Comparison of ENCODE assay signal across 29 cellular contexts in genomic region chr4:95049838-95050237, GRCh38.
DNase-seq lines count a peak whose midpoint lies in the region; ATAC-seq, FAIRE-seq and TF ChIP-seq lines count a peak whose summit lies in the region.
"Had no signal": no experiment of that assay in that cellular context is flagged by ENCODE, and none has a peak within 500 bp of the region (broad histone marks: within the 10 kb centered on the region; RNA-seq: fewer than 3 reads in every experiment).

No MANE protein-coding gene starts in this region.

- TF ChIP-seq CTCF in A549 (IDR thresholded peaks at IDR 0.05) (no peak), HEK293 (tag by site-specific recombination; IDR thresholded peaks at IDR 0.05) (no peak), choroid plexus epithelial cell (conservative IDR thresholded peaks at IDR 0.05; ENCODE audit: low read depth, low read length) (no peak)

- H3K36me3 ChIP-seq in HEK293 (ENCODE audit: control insufficient read depth in 2 of 2, insufficient read depth in 1 of 2, low read length in 2 of 2): no peaks in the 10 kb centered on the region
- H3K36me3 ChIP-seq: esophagus muscularis mucosa, heart left ventricle, right lobe of liver, suprapubic skin had no signal

- no peak for DNase-seq in A549 (ENCODE audit: low read depth in 1 of 2, low spot score in 1 of 2)
- DNase-seq in choroid plexus epithelial cell (ENCODE audit: low read depth): peak; percentile 46
- DNase-seq in medulla oblongata (ENCODE audit: extremely low spot score): peak; percentile 70
- DNase-seq in COLO829 (ENCODE audit: low spot score): no peak
- DNase-seq: ACHN; activated CD4-positive, alpha-beta T cell treated with anti-CD3 and anti-CD28 coated beads, Interleukin-2, amount 50 U/mL, for 4 hours; activated CD8-positive, alpha-beta memory T cell treated with anti-CD3 and anti-CD28 coated beads, Interleukin-2, amount 50 U/mL, for 48 hours; CD4-positive, alpha-beta T cell; DMS79; effector memory CD4-positive, alpha-beta T cell; H9; heart left ventricle; immature natural killer cell; Kasumi-1; NCI-H1105 treated with DMSO at 0.1 percent for 48 hours; NCI-H524; right lobe of liver; RPMI8226; T-helper 9 cell had no signal

- H3K4me1 ChIP-seq in A549 (peaks cover 74% of the 10 kb centered on the region), HEK293 (ENCODE audit: control insufficient read depth, insufficient read depth, low read length) (peaks cover 11% of the 10 kb centered on the region)
- H3K4me1 ChIP-seq: right lobe of liver, suprapubic skin had no signal

- H3K9me3 ChIP-seq in A549: no peaks in the 10 kb centered on the region
- H3K9me3 ChIP-seq in HEK293 (ENCODE audit: control insufficient read depth, insufficient read depth, low read depth, low read length): no peaks in the 10 kb centered on the region
- H3K9me3 ChIP-seq: esophagus muscularis mucosa, heart left ventricle, right lobe of liver, suprapubic skin had no signal

- FAIRE-seq in A549 (lab: Jason Lieb, UNC): no peak
- FAIRE-seq: GM12892, HTR-8/SVneo had no signal

- no peak for TF ChIP-seq EP300 in A549 (IDR thresholded peaks at IDR 0.05)

- no peak for TF ChIP-seq RAD21 in A549 (conservative IDR thresholded peaks at IDR 0.05 in 1 of 2, IDR thresholded peaks at IDR 0.05 in 1 of 2)

- peak overlapping the region in 1 of 2 experiments; percentile 7; a peak in 1 of 6 replicates for H3K27ac ChIP-seq in A549
- H3K27ac ChIP-seq in HEK293 (ENCODE audit: extremely low read depth, low read depth, low read length): no peak overlapping the region
- H3K27ac ChIP-seq: esophagus muscularis mucosa, heart left ventricle, right lobe of liver, suprapubic skin had no signal

- ATAC-seq in A549: no peak
- no peak for ATAC-seq in GM18511 (IDR thresholded peaks at IDR 0.05; ENCODE audit: unreplicated experiment)
- ATAC-seq in GM18861 (IDR thresholded peaks at IDR 0.05; ENCODE audit: unreplicated experiment): no peak
- no peak for ATAC-seq in GM21786 (IDR thresholded peaks at IDR 0.05; ENCODE audit: unreplicated experiment)
- ATAC-seq: heart left ventricle, right lobe of liver, WTC11 had no signal

- peak overlapping the region; percentile 92 for H3K4me2 ChIP-seq in A549

- no peak for TF ChIP-seq POLR2A in A549 (IDR thresholded peaks at IDR 0.05; ENCODE audit: low read length)

- CTCF ChIA-PET in A549 (lab: Yijun Ruan, JAX): interaction anchor here (1.0 kb wide), 1 partner anchor 45 kb away, joined by 3 read pairs; no protein-coding TSS in a partner anchor
- CTCF ChIA-PET in HEK293 (lab: Yijun Ruan, JAX): no interaction called here

- H3K4me3 ChIP-seq in A549 (no peak overlapping the region), HEK293 (ENCODE audit: low read depth, low read length) (no peak overlapping the region), choroid plexus epithelial cell (ENCODE audit: low read depth, low read length) (no peak overlapping the region)
- H3K4me3 ChIP-seq: esophagus muscularis mucosa, heart left ventricle, lung, right lobe of liver, suprapubic skin had no signal

- POLR2A ChIA-PET in A549 (lab: Yijun Ruan, JAX) (no interaction called here), HEK293 (lab: Yijun Ruan, JAX) (no interaction called here)

TF ChIP-seq in A549, 52 proteins besides CTCF, POLR2A, EP300 and RAD21:
- TF ChIP-seq TP53 (CRISPR knock-in tag; IDR thresholded peaks at IDR 0.05): no peak
- no peak for TF ChIP-seq SREBF2 (IDR thresholded peaks at IDR 0.05)
- TF ChIP-seq EHMT2 (IDR thresholded peaks at IDR 0.05; ENCODE audit: low read depth): no peak
- TF ChIP-seq RCOR1 (IDR thresholded peaks at IDR 0.05; ENCODE audit: low read depth, low read length): no peak
- no peak for TF ChIP-seq SMC3 (IDR thresholded peaks at IDR 0.05)
- TF ChIP-seq BCL3 (IDR thresholded peaks at IDR 0.05): no peak
- no peak for TF ChIP-seq POLR2AphosphoS2 (conservative IDR thresholded peaks at IDR 0.05; ENCODE audit: low read length)
- TF ChIP-seq CHD4 (IDR thresholded peaks at IDR 0.05; ENCODE audit: borderline replicate concordance): no peak
- no peak for TF ChIP-seq ESRRA (IDR thresholded peaks at IDR 0.05; ENCODE audit: borderline replicate concordance, low read length)
- TF ChIP-seq ZFP36 (IDR thresholded peaks at IDR 0.05; ENCODE audit: borderline replicate concordance, partially characterized antibody): no peak
- TF ChIP-seq KDM5A (IDR thresholded peaks at IDR 0.05): no peak
- no peak for TF ChIP-seq RNF2 (IDR thresholded peaks at IDR 0.05; ENCODE audit: borderline replicate concordance, low read depth)
- TF ChIP-seq CBX8 (IDR thresholded peaks at IDR 0.05): no peak
- TF ChIP-seq FOSL2 (IDR thresholded peaks at IDR 0.05): no peak
- TF ChIP-seq FOSL2 (CRISPR knock-in tag; IDR thresholded peaks at IDR 0.05): no peak
- TF ChIP-seq NPAS2 (CRISPR knock-in tag; IDR thresholded peaks at IDR 0.05; ENCODE audit: borderline replicate concordance): no peak
TF ChIP-seq in A549: peak in this region for 0.

TF ChIP-seq in HEK293, 187 proteins besides CTCF, POLR2A, EP300 and RAD21:
- TF ChIP-seq REST (tag by site-specific recombination; IDR thresholded peaks at IDR 0.05) (peak; percentile 81), ZNF366 (tag by site-specific recombination; conservative IDR thresholded peaks at IDR 0.05) (no peak)

Comparison
In these comparisons a context has a peak if more than half of its experiments do, and no peak if none do; other contexts are left out.
1. DNase-seq: peak in choroid plexus epithelial cell (single experiment) and medulla oblongata (single experiment); none in A549 (0 of 2) and COLO829 (single experiment).
2. Of the 5 proteins assayed by ChIP-seq in both HEK293 and A549: peak only in HEK293: REST; only in A549: none; in both: none; in neither: 4.